9 cellular contexts compared by ENCODE assay signal in genomic region chr17:45784293-45784582, GRCh38. TPM values are rescaled to one million over a fixed set of nuclear protein-coding genes. Genes with fewer than 3 reads are reported as not detected.
DNase-seq lines count a peak whose midpoint lies in the region; ATAC-seq and TF ChIP-seq lines count a peak whose summit lies in the region.
"Had no signal": no experiment of that assay in that cellular context is flagged by ENCODE, and none has a peak within 500 bp of the region (broad histone marks: within the 10 kb centered on the region; RNA-seq: fewer than 3 reads in every experiment).

Gene CRHR1, plus strand, starts transcription at chr17:45784320. Its CDS starts 225 bp downstream, at chr17:45784545.

- H3K27ac ChIP-seq in colonic mucosa (no peak within 1 kb of the TSS), urinary bladder (ENCODE audit: low read depth) (no peak within 1 kb of the TSS)
- H3K27ac ChIP-seq: foreskin keratinocyte had no signal

- TF ChIP-seq CTCF in colonic mucosa (IDR thresholded peaks at IDR 0.05): no peak

- H3K9me3 Mint-ChIP-seq in activated naive CD4-positive, alpha-beta T cell treated with anti-CD3 and anti-CD28 coated beads, Interleukin-2, amount 10 ng/mL, durations not matched to agents 7 days and 5 days: no peaks in the 10 kb centered on the region
- peaks cover 0 to 2% (median 0%) of the 10 kb centered on the region in 7 donors for H3K9me3 Mint-ChIP-seq in naive B cell

- CTCF ChIA-PET in activated naive CD4-positive, alpha-beta T cell treated with anti-CD3 and anti-CD28 coated beads, Interleukin-2, amount 10 ng/mL, durations not matched to agents 7 days and 5 days (lab: Charles Lee): no interaction called here

- H3K4me3 Mint-ChIP-seq in activated naive CD4-positive, alpha-beta T cell treated with anti-CD3 and anti-CD28 coated beads, Interleukin-2, amount 10 ng/mL, durations not matched to agents 7 days and 5 days: peak within 1 kb of the TSS; percentile 61
- H3K4me3 Mint-ChIP-seq in naive B cell: peak within 1 kb of the TSS; percentile 75 to 91 (median 84)

- peaks cover 95% of the 10 kb centered on the region for H3K27me3 Mint-ChIP-seq in activated naive CD4-positive, alpha-beta T cell treated with anti-CD3 and anti-CD28 coated beads, Interleukin-2, amount 10 ng/mL, durations not matched to agents 7 days and 5 days
- H3K27me3 Mint-ChIP-seq in naive B cell: peaks cover 55 to 87% (median 74%) of the 10 kb centered on the region in 3 donors

- intact Hi-C loops in colonic mucosa (cut with DNase I): no loop called here

- peak in 1 of 2 donors; percentile 12 for ATAC-seq in naive B cell (ENCODE audit: low read depth in 2 of 2)
- no peak for ATAC-seq in HG03280 (IDR thresholded peaks at IDR 0.05; ENCODE audit: unreplicated experiment)

- peaks cover 8% of the 10 kb centered on the region for H3K4me1 Mint-ChIP-seq in activated naive CD4-positive, alpha-beta T cell treated with anti-CD3 and anti-CD28 coated beads, Interleukin-2, amount 10 ng/mL, durations not matched to agents 7 days and 5 days
- peaks cover 0 to 8% (median 0%) of the 10 kb centered on the region in 3 donors for H3K4me1 Mint-ChIP-seq in naive B cell

- H3K9ac ChIP-seq in colonic mucosa (ENCODE audit: low read depth in 2 of 2, low read length in 2 of 2): no peak within 1 kb of the TSS

- H3K4me3 ChIP-seq in colonic mucosa: peak within 1 kb of the TSS; percentile 28
- peak within 1 kb of the TSS; percentile 45 for H3K4me3 ChIP-seq in urinary bladder (ENCODE audit: low read depth, low read length)

- no peak for DNase-seq in activated naive CD4-positive, alpha-beta T cell treated with anti-CD3 and anti-CD28 coated beads, Interleukin-2, amount 10 ng/mL, durations not matched to agents 7 days and 5 days
- no peak for DNase-seq in activated naive CD4-positive, alpha-beta T cell (lab: John Stamatoyannopoulos, UW)
- DNase-seq in colonic mucosa (no peak), naive B cell (no peak), NCI-H82 treated with DMSO at 0.1 percent for 48 hours (lab: John Stamatoyannopoulos, UW; ENCODE audit: unreplicated experiment) (no peak)
- DNase-seq in stimulated activated CD4-positive, alpha-beta T cell treated with anti-CD3 and anti-CD28 coated beads, Interleukin-15, amount 100 ng/mL, for 24 hours: no peak
- DNase-seq: foreskin keratinocyte had no signal

- peaks cover 4% of the 10 kb centered on the region for H3K4me1 ChIP-seq in colonic mucosa
- peaks cover 3% of the 10 kb centered on the region for H3K4me1 ChIP-seq in urinary bladder (ENCODE audit: insufficient read depth)
- H3K4me1 ChIP-seq: foreskin keratinocyte had no signal

- H3K9me3 ChIP-seq in colonic mucosa: no peaks in the 10 kb centered on the region

- WGBS in urinary bladder: 1% methylated on average over 39 of the region's 41 CpGs

- H3K36me3 ChIP-seq in colonic mucosa: no peaks in the 10 kb centered on the region
- no peaks in the 10 kb centered on the region for H3K36me3 ChIP-seq in urinary bladder (ENCODE audit: insufficient read depth)

- no peak within 1 kb of the TSS for H3K27ac Mint-ChIP-seq in activated naive CD4-positive, alpha-beta T cell treated with anti-CD3 and anti-CD28 coated beads, Interleukin-2, amount 10 ng/mL, durations not matched to agents 7 days and 5 days
- H3K27ac Mint-ChIP-seq in naive B cell: peak within 1 kb of the TSS in 1 of 6 donors; percentile 80

- H3K36me3 Mint-ChIP-seq in activated naive CD4-positive, alpha-beta T cell treated with anti-CD3 and anti-CD28 coated beads, Interleukin-2, amount 10 ng/mL, durations not matched to agents 7 days and 5 days: no peaks in the 10 kb centered on the region
- no peaks in the 10 kb centered on the region for H3K36me3 Mint-ChIP-seq in naive B cell

- peaks cover 51% of the 10 kb centered on the region for H3K27me3 ChIP-seq in colonic mucosa

RNA-seq across cellular contexts. Expression of gene CRHR1, which starts in this region (rescaled TPM):
- total RNA-seq in colonic mucosa (not detected), urinary bladder (0.26 TPM)
- polyA plus RNA-seq in naive B cell (ENCODE audit: low read depth in 6 of 6) (not detected), urinary bladder (0.09 TPM)
- total RNA-seq: foreskin keratinocyte had no signal
- polyA plus RNA-seq: foreskin keratinocyte had no signal
